In genomic region chr6:46217671-46218131, GRCh38 we compare ENCODE assay signal across 9 cellular contexts. TPM values are rescaled to one million over a fixed set of nuclear protein-coding genes. Genes with fewer than 3 reads are reported as not detected.
DNase-seq lines count a peak whose midpoint lies in the region; ATAC-seq and TF ChIP-seq lines count a peak whose summit lies in the region.
"Had no signal": no experiment of that assay in that cellular context is flagged by ENCODE, and none has a peak within 500 bp of the region (broad histone marks: within the 10 kb centered on the region; RNA-seq: fewer than 3 reads in every experiment).

No MANE protein-coding gene starts in this region.

- no peaks in the 10 kb centered on the region for H3K36me3 ChIP-seq in neural progenitor cell

- no peaks in the 10 kb centered on the region for H3K4me1 ChIP-seq in neural progenitor cell

- H2AFZ ChIP-seq in neural progenitor cell (replicated peaks) = no peak overlapping the region

- DNase-seq in OCI-M2 (lab: John Stamatoyannopoulos, UW; ENCODE audit: unreplicated experiment) = peak; percentile 11
- peak; percentile 53 for DNase-seq in middle frontal gyrus (ENCODE audit: extremely low spot score, low spot score)
- no peak for DNase-seq in activated CD8-positive, alpha-beta memory T cell treated with anti-CD3 and anti-CD28 coated beads for 24 hours
- no peak for DNase-seq in neural progenitor cell (ENCODE audit: low spot score)
- no peak for DNase-seq in SHP77 (lab: John Stamatoyannopoulos, UW)

- H3F3A ChIP-seq in neural progenitor cell (ENCODE audit: low read depth) = no peaks in the 10 kb centered on the region

- no peak overlapping the region for H3K27ac ChIP-seq in neural progenitor cell

- H3K27ac Mint-ChIP-seq in neural progenitor cell = no peak overlapping the region
- H3K27ac Mint-ChIP-seq: activated naive CD8-positive, alpha-beta T cell had no signal

- H3K27me3 ChIP-seq in neural progenitor cell = no peaks in the 10 kb centered on the region

- H3K36me3 Mint-ChIP-seq in neural progenitor cell = no peaks in the 10 kb centered on the region
- H3K36me3 Mint-ChIP-seq: activated naive CD8-positive, alpha-beta T cell had no signal

- H3K9ac ChIP-seq in neural progenitor cell = no peak overlapping the region

- H4K20me1 ChIP-seq in neural progenitor cell (ENCODE audit: low read depth) = no peaks in the 10 kb centered on the region

- no peaks in the 10 kb centered on the region for H3K79me2 ChIP-seq in neural progenitor cell (ENCODE audit: low read depth)

- no peaks in the 10 kb centered on the region for H3K9me3 ChIP-seq in neural progenitor cell (ENCODE audit: low read depth)

- ATAC-seq in GM18868 (IDR thresholded peaks at IDR 0.05; ENCODE audit: unreplicated experiment) = peak; percentile 74
- peak; percentile 59 for ATAC-seq in HG02588 (IDR thresholded peaks at IDR 0.05; ENCODE audit: unreplicated experiment)
- ATAC-seq in HG03571 (IDR thresholded peaks at IDR 0.05; ENCODE audit: unreplicated experiment) = no peak

- no peak overlapping the region for H3K4me2 ChIP-seq in neural progenitor cell

- no peak overlapping the region for H3K4me3 ChIP-seq in neural progenitor cell

- H3K27me3 Mint-ChIP-seq in neural progenitor cell (ENCODE audit: insufficient read depth, low read depth) = peaks cover 2% of the 10 kb centered on the region

- no peaks in the 10 kb centered on the region for H3K9me3 Mint-ChIP-seq in neural progenitor cell

- no peak overlapping the region for H3K4me3 Mint-ChIP-seq in neural progenitor cell
- H3K4me3 Mint-ChIP-seq: activated naive CD8-positive, alpha-beta T cell had no signal

- TF ChIP-seq CTCF in neural progenitor cell (IDR thresholded peaks at IDR 0.05) = no peak

- no peaks in the 10 kb centered on the region for H3K4me1 Mint-ChIP-seq in neural progenitor cell

RNA-seq across cellular contexts. Expression of gene ENPP5, which starts 46.9 kb away (rescaled TPM):
- total RNA-seq in neural progenitor cell (ENCODE audit: low replicate concordance) = 9.1 and 23.7 TPM in 2 replicates

Comparison
In these comparisons a context has a peak if more than half of its experiments do, and no peak if none do; other contexts are left out.
1. DNase-seq: peak in OCI-M2 (single experiment) and middle frontal gyrus (single experiment); none in activated CD8-positive, alpha-beta memory T cell treated with anti-CD3 and anti-CD28 coated beads for 24 hours (single experiment), neural progenitor cell (single experiment) and SHP77 (0 of 2).